In the genomic region with DNA sequence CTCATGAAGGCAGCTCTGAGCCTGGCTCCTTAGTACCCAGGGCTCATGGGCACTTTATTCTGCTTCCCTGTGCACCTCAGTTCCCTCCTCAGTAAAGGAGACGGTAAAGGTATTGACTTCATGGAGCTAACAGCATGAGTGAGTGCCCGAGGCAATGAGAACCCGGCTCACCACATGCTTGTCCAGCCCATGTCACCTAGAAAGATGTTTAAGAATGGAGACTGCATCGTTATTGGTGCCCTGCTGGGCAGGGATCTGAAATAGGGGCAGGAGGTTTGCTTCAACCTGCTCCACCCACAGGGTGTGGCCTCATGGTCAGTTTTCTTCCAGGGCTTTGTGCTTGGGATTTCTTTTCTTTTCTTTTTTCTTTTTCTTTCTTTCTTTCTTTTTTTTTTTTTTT, we compare ENCODE assay signal across 17 cellular contexts.
"Had no signal": no experiment of that assay in that cellular context is flagged by ENCODE, and none has a peak within 500 bp of the region (broad histone marks: within the 10 kb centered on the region; RNA-seq: fewer than 3 reads in every experiment).

No MANE protein-coding gene starts in this region.

- H3K9me3 Mint-ChIP-seq: activated CD4-positive, alpha-beta T cell treated with anti-CD3 and anti-CD28 coated beads, Interleukin-2, amount 10 ng/mL, durations not matched to agents 7 days and 5 days; effector memory CD8-positive, alpha-beta T cell; memory B cell; natural killer cell treated with Interleukin-12 subunit alpha and Interleukin-12 subunit beta and Interleukin-15 and Interleukin-18, amount 100 ng/mL, for 72 hours had no signal

- H3K27me3 Mint-ChIP-seq: activated CD4-positive, alpha-beta T cell treated with anti-CD3 and anti-CD28 coated beads, Interleukin-2, amount 10 ng/mL, durations not matched to agents 7 days and 5 days; activated naive CD8-positive, alpha-beta T cell; effector memory CD8-positive, alpha-beta T cell; memory B cell; natural killer cell treated with Interleukin-12 subunit alpha and Interleukin-12 subunit beta and Interleukin-15 and Interleukin-18, amount 100 ng/mL, for 72 hours had no signal

- DNase-seq: activated CD4-positive, alpha-beta T cell treated with anti-CD3 and anti-CD28 coated beads, Interleukin-2, amount 10 ng/mL, durations not matched to agents 7 days and 5 days; activated CD8-positive, alpha-beta memory T cell treated with anti-CD3 and anti-CD28 coated beads for 24 hours; activated gamma-delta T cell treated with Interleukin-2 at 50 U/mL for 16 hours; dermis blood vessel endothelial cell; effector memory CD8-positive, alpha-beta T cell; erythroblast; heart right ventricle; occipital lobe; psoas muscle; SW 1271; tibial artery; uterus had no signal

- H3K36me3 Mint-ChIP-seq: natural killer cell treated with Interleukin-12 subunit alpha and Interleukin-12 subunit beta and Interleukin-15 and Interleukin-18, amount 100 ng/mL, for 72 hours had no signal

- H3K36me3 ChIP-seq: uterus had no signal

- H3K4me3 Mint-ChIP-seq: activated CD4-positive, alpha-beta T cell treated with anti-CD3 and anti-CD28 coated beads, Interleukin-2, amount 10 ng/mL, durations not matched to agents 7 days and 5 days; activated naive CD8-positive, alpha-beta T cell; brain; effector memory CD8-positive, alpha-beta T cell; memory B cell; natural killer cell treated with Interleukin-12 subunit alpha and Interleukin-12 subunit beta and Interleukin-15 and Interleukin-18, amount 100 ng/mL, for 72 hours had no signal

- H3K27me3 ChIP-seq: gastroesophageal sphincter, heart right ventricle, tibial artery, uterus had no signal

- H3K4me3 ChIP-seq: gastroesophageal sphincter, heart right ventricle, psoas muscle, tibial artery, uterus had no signal

- H3K4me1 ChIP-seq: psoas muscle, uterus had no signal

- H3K27ac Mint-ChIP-seq: activated CD4-positive, alpha-beta T cell treated with anti-CD3 and anti-CD28 coated beads, Interleukin-2, amount 10 ng/mL, durations not matched to agents 7 days and 5 days; activated naive CD8-positive, alpha-beta T cell; brain; effector memory CD8-positive, alpha-beta T cell; memory B cell had no signal

- H3K4me1 Mint-ChIP-seq: memory B cell had no signal

- H3K9me3 ChIP-seq: gastroesophageal sphincter, heart right ventricle, psoas muscle, tibial artery, uterus had no signal

- H3K27ac ChIP-seq: psoas muscle, tibial artery, uterus had no signal
